ENCODE assay signal across 17 cellular contexts in the genomic region with DNA sequence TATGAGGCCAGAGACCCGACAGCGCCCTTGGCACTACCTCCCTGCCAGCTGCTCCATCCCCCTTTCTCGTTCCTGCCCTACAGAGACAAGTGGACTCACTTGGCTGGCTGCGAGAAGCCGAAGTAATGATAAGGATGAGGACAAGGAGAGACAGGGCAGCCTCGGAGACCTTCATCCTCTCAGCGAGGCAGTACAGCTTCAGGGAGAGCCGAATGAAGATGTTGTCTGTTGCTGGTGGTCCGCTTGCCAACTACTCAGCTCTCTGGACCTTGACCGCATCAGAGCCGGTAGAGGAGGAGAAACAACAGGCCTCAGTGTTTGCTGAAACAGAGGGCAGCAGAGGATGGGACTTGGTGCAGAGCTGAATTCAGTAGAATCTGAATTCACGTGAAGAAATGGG. TPM values are rescaled to one million over a fixed set of nuclear protein-coding genes. Genes with fewer than 3 reads are reported as not detected.
DNase-seq lines count a peak whose midpoint lies in the region; ATAC-seq, FAIRE-seq and TF ChIP-seq lines count a peak whose summit lies in the region.
"Had no signal": no experiment of that assay in that cellular context is flagged by ENCODE, and none has a peak within 500 bp of the region (broad histone marks: within the 10 kb centered on the region; RNA-seq: fewer than 3 reads in every experiment).

A gene with protein sequence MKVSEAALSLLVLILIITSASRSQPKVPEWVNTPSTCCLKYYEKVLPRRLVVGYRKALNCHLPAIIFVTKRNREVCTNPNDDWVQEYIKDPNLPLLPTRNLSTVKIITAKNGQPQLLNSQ (minus strand): TSS at position 252 of the 400 bp plus-strand sequence. CDS start 77 bp downstream, at position 175.

- H3K4me3 ChIP-seq in coronary artery, result no peak within 1 kb of the TSS
- H3K4me3 ChIP-seq in small intestine (ENCODE audit: low read depth in 1 of 2, low read length in 2 of 2), result no peak within 1 kb of the TSS
- H3K4me3 ChIP-seq: BLaER1 had no signal

- H3K36me3 Mint-ChIP-seq in immature natural killer cell, result peaks cover 0 to 19% (median 5%) of the 10 kb centered on the region in 3 donors
- H3K36me3 Mint-ChIP-seq in naive B cell, result no peaks in the 10 kb centered on the region
- H3K36me3 Mint-ChIP-seq in stimulated activated effector memory CD8-positive, alpha-beta T cell treated with anti-CD3 and anti-CD28 coated beads, Interleukin-12 subunit alpha, Interleukin-12 subunit beta, amount 100 ng/mL, for 72 hours, result no peaks in the 10 kb centered on the region

- H3K27me3 Mint-ChIP-seq in immature natural killer cell (ENCODE audit: low read depth in 3 of 3), result peaks cover 0 to 4% (median 0%) of the 10 kb centered on the region in 3 donors
- H3K27me3 Mint-ChIP-seq in naive B cell, result peaks cover 0 to 23% (median 10%) of the 10 kb centered on the region in 3 donors

- H3K27ac ChIP-seq in coronary artery, result no peak within 1 kb of the TSS
- no peak within 1 kb of the TSS for H3K27ac ChIP-seq in small intestine (ENCODE audit: low read depth in 1 of 2, low read length in 1 of 2)
- H3K27ac ChIP-seq: BLaER1, HL-60 had no signal

- WGBS in small intestine, 3 donors, result 87 to 91% (median 87%) methylated on average over 12 of the region's 12 CpGs

- no peaks in the 10 kb centered on the region for H3K27me3 ChIP-seq in small intestine (ENCODE audit: control insufficient read depth in 2 of 2, insufficient read depth in 2 of 2, low read length in 2 of 2)
- H3K27me3 ChIP-seq: BLaER1 had no signal

- H3K4me3 Mint-ChIP-seq in immature natural killer cell (no peak within 1 kb of the TSS), naive B cell (no peak within 1 kb of the TSS)
- no peak within 1 kb of the TSS for H3K4me3 Mint-ChIP-seq in stimulated activated effector memory CD8-positive, alpha-beta T cell treated with anti-CD3 and anti-CD28 coated beads, Interleukin-12 subunit alpha, Interleukin-12 subunit beta, amount 100 ng/mL, for 72 hours

- H3K4me1 ChIP-seq in small intestine (ENCODE audit: control insufficient read depth in 2 of 2, insufficient read depth in 1 of 2, low read depth in 1 of 2, low read length in 1 of 2), result no peaks in the 10 kb centered on the region
- H3K4me1 ChIP-seq: BLaER1 had no signal

- H3K36me3 ChIP-seq in small intestine (ENCODE audit: control insufficient read depth in 2 of 2, insufficient read depth in 2 of 2, low read length in 2 of 2), result no peaks in the 10 kb centered on the region
- H3K36me3 ChIP-seq: BLaER1 had no signal

- no peak for TF ChIP-seq CTCF in coronary artery (IDR thresholded peaks at IDR 0.05)

- H3K4me1 Mint-ChIP-seq in immature natural killer cell (peaks cover 43 to 45% of the 10 kb centered on the region in 2 donors), naive B cell (peaks cover 5 to 20% (median 12%) of the 10 kb centered on the region in 3 donors)
- H3K4me1 Mint-ChIP-seq in stimulated activated effector memory CD8-positive, alpha-beta T cell treated with anti-CD3 and anti-CD28 coated beads, Interleukin-12 subunit alpha, Interleukin-12 subunit beta, amount 100 ng/mL, for 72 hours, result peaks cover 62% of the 10 kb centered on the region

- ATAC-seq in naive B cell (ENCODE audit: low read depth in 2 of 2), result no peak
- ATAC-seq in stimulated activated effector memory CD8-positive, alpha-beta T cell treated with anti-CD3 and anti-CD28 coated beads, Interleukin-12 subunit alpha, Interleukin-12 subunit beta, amount 100 ng/mL, for 72 hours, result no peak

- H3K9me3 Mint-ChIP-seq in immature natural killer cell (peaks cover 0 to 2% (median 0%) of the 10 kb centered on the region in 6 donors), naive B cell (no peaks in the 10 kb centered on the region)
- H3K9me3 Mint-ChIP-seq in stimulated activated effector memory CD8-positive, alpha-beta T cell treated with anti-CD3 and anti-CD28 coated beads, Interleukin-12 subunit alpha, Interleukin-12 subunit beta, amount 100 ng/mL, for 72 hours, result no peaks in the 10 kb centered on the region

- no peak for FAIRE-seq in small intestine (lab: Jason Lieb, UNC)
- FAIRE-seq: G401.6, GM12891 had no signal

- peak; percentile 24 for DNase-seq in D341Med (ENCODE audit: low spot score)
- DNase-seq in immature natural killer cell, result no peak
- DNase-seq in naive B cell, result no peak
- no peak for DNase-seq in stimulated activated effector memory CD8-positive, alpha-beta T cell treated with anti-CD3 and anti-CD28 coated beads, Interleukin-12 subunit alpha, Interleukin-12 subunit beta, amount 100 ng/mL, for 72 hours (ENCODE audit: low spot score in 2 of 2)
- DNase-seq in coronary artery (ENCODE audit: low spot score), result no peak
- no peak for DNase-seq in SW 1271 (lab: John Stamatoyannopoulos, UW)
- DNase-seq in stimulated activated CD4-positive, alpha-beta T cell treated with anti-CD3 and anti-CD28 coated beads, Interleukin-4, amount 100 ng/mL, for 1 hour, result no peak
- no peak for DNase-seq in small intestine
- DNase-seq: 8988T, AML-193, DMS153, DMS79 treated with DMSO at 0.1 percent for 48 hours, EL had no signal

- H3K27ac Mint-ChIP-seq in immature natural killer cell, result peak within 1 kb of the TSS in 4 of 6 donors; percentile 56 to 81 (median 68)
- H3K27ac Mint-ChIP-seq in naive B cell, result peak within 1 kb of the TSS in 4 of 6 donors; percentile 16 to 95 (median 74)
- H3K27ac Mint-ChIP-seq in stimulated activated effector memory CD8-positive, alpha-beta T cell treated with anti-CD3 and anti-CD28 coated beads, Interleukin-12 subunit alpha, Interleukin-12 subunit beta, amount 100 ng/mL, for 72 hours, result peak within 1 kb of the TSS; percentile 73

- no peaks in the 10 kb centered on the region for H3K9me3 ChIP-seq in small intestine (ENCODE audit: control insufficient read depth, low read depth)
- H3K9me3 ChIP-seq: BLaER1 had no signal

RNA-seq across cellular contexts. Expression of the gene that starts here (rescaled TPM):
- polyA plus RNA-seq in immature natural killer cell (not detected), naive B cell (ENCODE audit: low read depth in 6 of 6) (not detected), small intestine (under 1 TPM in 1 of 3 donors, not detected in 2; 0.19 TPM)
